ENCODE assay signal across 15 cellular contexts in genomic region chr6:163331245-163331644, GRCh38.
DNase-seq lines count a peak whose midpoint lies in the region; ATAC-seq and TF ChIP-seq lines count a peak whose summit lies in the region.
"Had no signal": no experiment of that assay in that cellular context is flagged by ENCODE, and none has a peak within 500 bp of the region (broad histone marks: within the 10 kb centered on the region; RNA-seq: fewer than 3 reads in every experiment).

No MANE protein-coding gene starts in this region.

- peaks cover 5% of the 10 kb centered on the region for H3K9me3 Mint-ChIP-seq in glutamatergic neuron (ENCODE audit: unreplicated experiment)

- peaks cover 7% of the 10 kb centered on the region for H3K4me1 Mint-ChIP-seq in glutamatergic neuron (ENCODE audit: low read depth, unreplicated experiment)
- H3K4me1 Mint-ChIP-seq: CD4-positive, alpha-beta memory T cell had no signal

- no peak for TF ChIP-seq CTCF in glutamatergic neuron (IDR thresholded peaks at IDR 0.05; ENCODE audit: partially characterized antibody, unreplicated experiment)

- H3K36me3 Mint-ChIP-seq in glutamatergic neuron (ENCODE audit: unreplicated experiment), result no peaks in the 10 kb centered on the region
- H3K36me3 Mint-ChIP-seq: CD4-positive, alpha-beta memory T cell had no signal

- no peak overlapping the region for H3K27ac Mint-ChIP-seq in glutamatergic neuron (ENCODE audit: unreplicated experiment)
- H3K27ac Mint-ChIP-seq: CD4-positive, alpha-beta memory T cell; GM23338 had no signal

- DNase-seq in caudate nucleus (lab: John Stamatoyannopoulos, UW) (no peak), substantia nigra (lab: John Stamatoyannopoulos, UW) (no peak), glutamatergic neuron (no peak), NK-92 (lab: John Stamatoyannopoulos, UW; ENCODE audit: unreplicated experiment) (no peak), HK-2 (ENCODE audit: unreplicated experiment) (no peak)
- DNase-seq: BE2C; CD4-positive, alpha-beta memory T cell; DMS153; DMS79 treated with DMSO at 0.1 percent for 48 hours; EL had no signal

- peaks cover 2% of the 10 kb centered on the region for H3K27me3 Mint-ChIP-seq in glutamatergic neuron (ENCODE audit: unreplicated experiment)

- no peak overlapping the region for H3K4me3 Mint-ChIP-seq in glutamatergic neuron (ENCODE audit: unreplicated experiment)
- H3K4me3 Mint-ChIP-seq: CD4-positive, alpha-beta memory T cell; GM23338 had no signal

- H3K27ac ChIP-seq in angular gyrus (ENCODE audit: low read depth, low read length) (peak overlapping the region; percentile 24), caudate nucleus (ENCODE audit: low read depth, low read length) (peak overlapping the region; percentile 95), substantia nigra (ENCODE audit: low read depth, low read length, poor library complexity, severe bottlenecking) (peak overlapping the region; percentile 100)
- H3K27ac ChIP-seq: A549, C4-2B had no signal

- ATAC-seq in esophagus mucosa, result peak; percentile 28
- ATAC-seq: A549, GM23338 had no signal

Comparison
In these comparisons a context has a peak if more than half of its experiments do, and no peak if none do; other contexts are left out.
1. H3K27ac ChIP-seq: peak in every context shown above with its lines; median percentile 100 in substantia nigra; 95 in caudate nucleus; 24 in angular gyrus.